Comparison of ENCODE assay signal across 8 cellular contexts in the genomic region with DNA sequence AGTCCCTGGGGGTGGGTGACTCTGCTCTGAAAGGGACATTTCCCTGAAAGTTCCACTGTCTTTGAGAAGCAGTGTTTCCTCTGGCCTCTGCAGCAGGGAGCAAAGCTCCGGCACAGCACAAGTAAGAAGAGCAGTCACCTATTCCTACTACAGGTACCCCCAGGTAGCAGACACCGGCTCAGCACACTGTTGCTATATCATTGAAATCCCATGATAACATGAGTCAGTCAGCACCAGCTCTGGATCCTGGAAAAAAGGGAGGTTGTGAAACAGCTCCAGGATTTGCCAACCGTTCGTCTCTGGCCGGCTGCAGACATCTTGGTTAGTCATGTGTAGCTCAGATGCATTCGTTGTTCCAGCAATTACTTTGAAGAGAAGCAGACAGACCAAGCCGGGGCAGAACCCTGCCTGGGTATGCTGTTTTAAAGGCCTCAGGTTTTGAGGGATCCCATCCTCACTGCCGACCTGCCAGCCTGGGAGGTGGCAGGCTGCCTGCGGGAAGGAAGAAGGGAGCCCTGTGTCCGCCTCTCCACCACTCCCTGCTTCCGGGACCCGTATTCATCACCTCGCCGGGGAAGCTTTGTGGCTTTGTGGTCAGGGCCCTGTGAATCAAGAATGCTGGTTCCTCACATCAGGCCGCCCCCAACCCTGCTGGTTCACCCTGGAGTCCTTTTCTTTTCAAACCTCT.
DNase-seq lines count a peak whose midpoint lies in the region; ATAC-seq and TF ChIP-seq lines count a peak whose summit lies in the region.

No MANE protein-coding gene starts in this region.

- H3K9me3 Mint-ChIP-seq in activated naive CD4-positive, alpha-beta T cell treated with anti-CD3 and anti-CD28 coated beads, Interleukin-2, amount 50 U/mL, for 72 hours: peaks cover 0 to 22% of the 10 kb centered on the region in 2 donors

- H3K4me1 ChIP-seq in SJCRH30: peaks cover 17% of the 10 kb centered on the region

- peak overlapping the region; percentile 93 to 95 for H3K27ac Mint-ChIP-seq in activated naive CD4-positive, alpha-beta T cell treated with anti-CD3 and anti-CD28 coated beads, Interleukin-2, amount 50 U/mL, for 72 hours

- H3K27me3 ChIP-seq in SJCRH30: no peaks in the 10 kb centered on the region

- peak overlapping the region; percentile 67 for H3K27ac ChIP-seq in SJCRH30

- 38 to 56% methylated on average over 15 of the region's 15 CpGs for WGBS in lower leg skin, 2 donors

- H3K36me3 Mint-ChIP-seq in activated naive CD4-positive, alpha-beta T cell treated with anti-CD3 and anti-CD28 coated beads, Interleukin-2, amount 50 U/mL, for 72 hours: peaks cover 25 to 55% of the 10 kb centered on the region in 2 donors

- no peak for TF ChIP-seq POLR2A in lower leg skin (IDR thresholded peaks at IDR 0.05)

- H3K36me3 ChIP-seq in SJCRH30: peaks cover 48% of the 10 kb centered on the region

- DNase-seq in SJCRH30 (peak; percentile 43 to 52), lower leg skin (ENCODE audit: low spot score in 2 of 2) (peak; percentile 79 to 92), NCI-H526 treated with DMSO at 0.1 percent for 48 hours (lab: John Stamatoyannopoulos, UW) (no peak), COR-L47 (lab: John Stamatoyannopoulos, UW) (no peak)
- DNase-seq in activated naive CD4-positive, alpha-beta T cell treated with anti-CD3 and anti-CD28 coated beads, Interleukin-2, amount 50 U/mL, for 72 hours (ENCODE audit: low spot score in 2 of 2): peak; percentile 63 to 87
- peak; percentile 16 to 23 for DNase-seq in stimulated activated CD8-positive, alpha-beta memory T cell treated with anti-CD3 and anti-CD28 coated beads, Interleukin-7, amount 100 ng/mL, for 1 hour (ENCODE audit: low read depth in 2 of 2)

- H3K9me3 ChIP-seq in SJCRH30 (replicated peaks): no peaks in the 10 kb centered on the region; the same call in 1 of the 2 replicates

- no peak overlapping the region for H3K4me3 ChIP-seq in SJCRH30
- no peak overlapping the region for H3K4me3 ChIP-seq in lower leg skin (ENCODE audit: low read depth, poor library complexity, severe bottlenecking)

- ATAC-seq in GM21390 (IDR thresholded peaks at IDR 0.05; ENCODE audit: unreplicated experiment) (peak; percentile 40), HG03565 (IDR thresholded peaks at IDR 0.05; ENCODE audit: unreplicated experiment) (no peak)
- ATAC-seq in activated naive CD4-positive, alpha-beta T cell treated with anti-CD3 and anti-CD28 coated beads, Interleukin-2, amount 50 U/mL, for 72 hours: peak; percentile 59 to 64

- intact Hi-C loops in lower leg skin (cut with DNase I; ENCODE audit: low total_unique reads): no loop called here

- no peak for TF ChIP-seq CTCF in lower leg skin (IDR thresholded peaks at IDR 0.05)

Comparison
In these comparisons a context has a peak if more than half of its experiments do, and no peak if none do; other contexts are left out.
1. DNase-seq: peak in SJCRH30 (2 of 2), activated naive CD4-positive, alpha-beta T cell treated with anti-CD3 and anti-CD28 coated beads, Interleukin-2, amount 50 U/mL, for 72 hours (2 of 2), lower leg skin (2 of 2) and stimulated activated CD8-positive, alpha-beta memory T cell treated with anti-CD3 and anti-CD28 coated beads, Interleukin-7, amount 100 ng/mL, for 1 hour (2 of 2); none in NCI-H526 treated with DMSO at 0.1 percent for 48 hours (single experiment) and COR-L47 (single experiment).